1 cellular context compared by ENCODE assay signal in the genomic region with DNA sequence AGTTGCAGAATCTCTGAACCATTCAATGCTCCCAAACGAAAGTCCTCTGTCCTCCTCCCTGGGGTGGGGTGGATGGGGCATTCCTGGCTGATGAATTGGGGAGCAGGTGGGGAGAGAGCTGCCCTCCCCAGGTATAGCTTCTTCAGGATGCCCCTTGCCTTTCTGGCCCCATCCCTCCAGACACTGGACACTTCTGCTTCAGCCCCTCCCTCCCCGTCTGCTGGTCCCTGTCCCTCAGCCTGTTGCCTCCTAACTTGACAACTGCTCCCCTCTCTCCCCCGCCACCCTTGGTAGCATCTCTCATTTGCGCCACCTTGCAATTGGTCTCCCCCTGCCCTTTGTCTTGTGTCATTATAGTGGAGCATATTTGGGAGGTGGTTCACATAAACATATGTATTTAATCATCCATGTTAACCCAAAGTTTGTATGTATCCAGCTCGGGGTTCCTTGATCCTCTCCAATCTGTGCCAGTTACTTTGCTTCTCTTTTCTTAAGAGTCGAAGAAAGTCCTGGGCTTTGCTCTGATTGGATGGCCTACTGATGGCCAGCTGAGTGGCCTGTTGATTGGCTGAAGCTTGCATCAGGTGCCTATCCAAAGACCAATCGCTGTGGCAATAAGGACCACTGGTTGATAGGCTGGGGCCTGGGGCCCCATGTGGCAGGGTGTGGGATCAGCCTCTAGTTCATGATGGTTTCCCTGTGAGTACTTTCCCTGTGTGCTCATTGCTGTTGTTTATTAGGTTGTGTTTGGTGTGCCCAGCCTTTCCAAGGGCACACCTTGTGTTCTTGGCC.
TF ChIP-seq lines count a peak whose summit lies in the region.

No MANE protein-coding gene starts in this region.

TF ChIP-seq in GM23338, 12 proteins besides CTCF, POLR2A, EP300 and RAD21:
- TF ChIP-seq REST (IDR thresholded peaks at IDR 0.05; ENCODE audit: unreplicated experiment) (no peak), NANOG (IDR thresholded peaks at IDR 0.05; ENCODE audit: borderline replicate concordance) (no peak), POLR2AphosphoS5 (IDR thresholded peaks at IDR 0.05; ENCODE audit: low read depth) (no peak), ZNF331 (CRISPR knock-in tag; IDR thresholded peaks at IDR 0.05; ENCODE audit: low read depth) (no peak), CREB1 (CRISPR knock-in tag; IDR thresholded peaks at IDR 0.05; ENCODE audit: low read depth) (no peak), ZNF462 (CRISPR knock-in tag; IDR thresholded peaks at IDR 0.05) (no peak), EZH2 (IDR thresholded peaks at IDR 0.05; ENCODE audit: low read depth, unreplicated experiment) (no peak), STAT1 (IDR thresholded peaks at IDR 0.05; ENCODE audit: unreplicated experiment) (no peak), ZNF114 (CRISPR knock-in tag; IDR thresholded peaks at IDR 0.05) (no peak), EZH2phosphoT487 (IDR thresholded peaks at IDR 0.05; ENCODE audit: unreplicated experiment) (no peak), JUNB (IDR thresholded peaks at IDR 0.05; ENCODE audit: unreplicated experiment) (no peak)
- TF ChIP-seq, protein P1, sequence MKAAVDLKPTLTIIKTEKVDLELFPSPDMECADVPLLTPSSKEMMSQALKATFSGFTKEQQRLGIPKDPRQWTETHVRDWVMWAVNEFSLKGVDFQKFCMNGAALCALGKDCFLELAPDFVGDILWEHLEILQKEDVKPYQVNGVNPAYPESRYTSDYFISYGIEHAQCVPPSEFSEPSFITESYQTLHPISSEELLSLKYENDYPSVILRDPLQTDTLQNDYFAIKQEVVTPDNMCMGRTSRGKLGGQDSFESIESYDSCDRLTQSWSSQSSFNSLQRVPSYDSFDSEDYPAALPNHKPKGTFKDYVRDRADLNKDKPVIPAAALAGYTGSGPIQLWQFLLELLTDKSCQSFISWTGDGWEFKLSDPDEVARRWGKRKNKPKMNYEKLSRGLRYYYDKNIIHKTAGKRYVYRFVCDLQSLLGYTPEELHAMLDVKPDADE (IDR thresholded peaks at IDR 0.05): no peak
